8 cellular contexts compared by ENCODE assay signal in the genomic region with DNA sequence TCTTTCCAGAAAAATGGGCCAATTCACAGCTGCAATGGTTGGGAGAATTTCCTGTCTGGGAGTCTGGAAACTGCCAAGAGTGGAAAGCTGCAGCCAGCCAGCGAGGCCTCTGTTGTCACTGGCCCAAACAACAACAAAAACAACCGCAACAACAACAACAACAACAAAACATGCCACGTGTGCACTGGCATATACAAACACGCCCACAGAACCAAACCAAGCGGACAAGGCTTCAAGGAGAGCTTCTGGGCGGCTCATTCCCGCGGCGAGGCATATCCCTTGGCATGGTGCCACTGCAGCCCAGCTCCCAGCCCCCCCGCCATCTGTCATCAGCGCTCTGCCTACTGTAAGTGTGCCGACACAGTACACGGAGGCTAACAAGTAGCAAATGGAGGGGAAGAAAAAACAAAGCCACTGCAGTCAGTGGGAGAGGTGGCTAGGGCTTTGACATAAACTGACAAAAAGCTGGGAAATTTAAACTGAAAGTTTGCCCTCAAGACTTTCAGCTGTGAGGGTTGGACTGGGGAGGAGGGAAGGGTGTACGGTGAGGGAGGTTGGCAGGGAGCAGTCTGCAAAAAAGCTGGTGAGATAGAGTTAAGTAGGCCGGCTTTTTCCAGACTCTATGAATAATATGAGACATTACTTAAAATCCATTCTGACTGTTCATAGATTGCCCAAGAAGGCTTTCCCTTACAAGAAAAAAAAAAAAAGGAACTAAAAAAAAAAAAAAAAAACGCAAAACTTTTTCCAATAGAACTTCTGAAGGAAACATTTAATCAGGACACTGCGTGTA.
A peak's percentile ranks its signal among the peaks of the same experiment; 100 is the strongest.
DNase-seq lines count a peak whose midpoint lies in the region; ATAC-seq and TF ChIP-seq lines count a peak whose summit lies in the region.

No MANE protein-coding gene starts in this region.

- ATAC-seq in left lobe of liver, result peak; percentile 29
- ATAC-seq in upper lobe of left lung (ENCODE audit: low FRiP score in 2 of 2), result peak; percentile 89 to 90
- ATAC-seq in GM21447 (IDR thresholded peaks at IDR 0.05; ENCODE audit: unreplicated experiment), result no peak
- no peak for ATAC-seq in HG03135 (IDR thresholded peaks at IDR 0.05; ENCODE audit: unreplicated experiment)
- no peak for ATAC-seq in GM18519 (IDR thresholded peaks at IDR 0.05; ENCODE audit: low FRiP score, unreplicated experiment)

- H3K27ac ChIP-seq in caudate nucleus (ENCODE audit: low read depth, low read length), result no peak overlapping the region
- H3K27ac ChIP-seq in upper lobe of left lung, result peak overlapping the region in 1 of 4 donors; percentile 31

- peak overlapping the region in 3 of 4 donors; percentile 21 to 34 (median 34) for H3K4me3 ChIP-seq in upper lobe of left lung

- no peaks in the 10 kb centered on the region for H3K9me3 Mint-ChIP-seq in Calu3 (ENCODE audit: low read depth, unreplicated experiment)

- H3K27me3 ChIP-seq in upper lobe of left lung, result no peaks in the 10 kb centered on the region

- DNase-seq in Calu3, result peak; percentile 40
- DNase-seq in NCI-H2107 treated with DMSO at 0.1 percent for 48 hours (lab: John Stamatoyannopoulos, UW; ENCODE audit: unreplicated experiment), result peak; percentile 62
- DNase-seq in caudate nucleus (lab: John Stamatoyannopoulos, UW), result peak in 44 of 61 donors; percentile 1 to 80 (median 16)
- DNase-seq in left lobe of liver (ENCODE audit: low spot score), result peak; percentile 43
- DNase-seq in upper lobe of left lung, result peak; percentile 64 to 88

- intact Hi-C loops in Calu3 (cut with micrococcal nuclease; ENCODE audit: unreplicated experiment), result no loop called here

- TF ChIP-seq POLR2A in upper lobe of left lung (IDR thresholded peaks at IDR 0.05), result no peak

- no TSS peak for BruUV-seq in Calu3 (replicated peaks; lab: Mats Ljungman, UMichigan)

- H3K27ac Mint-ChIP-seq in Calu3 (ENCODE audit: unreplicated experiment), result no peak overlapping the region

- TF ChIP-seq CTCF in Calu3 (IDR thresholded peaks at IDR 0.05; ENCODE audit: unreplicated experiment) (no peak), upper lobe of left lung (IDR thresholded peaks at IDR 0.05) (no peak)

- H3K4me3 Mint-ChIP-seq in Calu3 (ENCODE audit: low read depth, unreplicated experiment), result peak overlapping the region; percentile 65

- no peak for TF ChIP-seq EP300 in upper lobe of left lung (IDR thresholded peaks at IDR 0.05)

- no peaks in the 10 kb centered on the region for H3K27me3 Mint-ChIP-seq in Calu3 (ENCODE audit: unreplicated experiment)

- peaks cover 0 to 10% (median 6%) of the 10 kb centered on the region in 4 donors for H3K4me1 ChIP-seq in upper lobe of left lung

- H3K36me3 ChIP-seq in upper lobe of left lung, result no peaks in the 10 kb centered on the region

- peaks cover 14% of the 10 kb centered on the region for H3K4me1 Mint-ChIP-seq in Calu3 (ENCODE audit: low read depth, unreplicated experiment)

- WGBS in upper lobe of left lung, 2 donors, result 36 to 37% methylated on average over 17 of the region's 17 CpGs

- no peaks in the 10 kb centered on the region for H3K9me3 ChIP-seq in upper lobe of left lung

- H3K36me3 Mint-ChIP-seq in Calu3 (ENCODE audit: insufficient read depth, unreplicated experiment), result no peaks in the 10 kb centered on the region

- CTCF ChIA-PET in Calu3 (lab: Charles Lee), result interaction anchor here (0.7 kb wide), 1 partner anchor 132 kb away, joined by 5 read pairs; no protein-coding TSS in a partner anchor

Comparison
In these comparisons a context has a peak if more than half of its experiments do, and no peak if none do; other contexts are left out.
1. DNase-seq: peak in every context shown above with its lines; median percentile 76 in upper lobe of left lung; 62 in NCI-H2107 treated with DMSO at 0.1 percent for 48 hours; 43 in left lobe of liver; 40 in Calu3; 16 in caudate nucleus.
2. ATAC-seq: peak in left lobe of liver (single experiment) and upper lobe of left lung (2 of 2); none in GM21447 (single experiment), HG03135 (single experiment) and GM18519 (single experiment).